In the genomic region with DNA sequence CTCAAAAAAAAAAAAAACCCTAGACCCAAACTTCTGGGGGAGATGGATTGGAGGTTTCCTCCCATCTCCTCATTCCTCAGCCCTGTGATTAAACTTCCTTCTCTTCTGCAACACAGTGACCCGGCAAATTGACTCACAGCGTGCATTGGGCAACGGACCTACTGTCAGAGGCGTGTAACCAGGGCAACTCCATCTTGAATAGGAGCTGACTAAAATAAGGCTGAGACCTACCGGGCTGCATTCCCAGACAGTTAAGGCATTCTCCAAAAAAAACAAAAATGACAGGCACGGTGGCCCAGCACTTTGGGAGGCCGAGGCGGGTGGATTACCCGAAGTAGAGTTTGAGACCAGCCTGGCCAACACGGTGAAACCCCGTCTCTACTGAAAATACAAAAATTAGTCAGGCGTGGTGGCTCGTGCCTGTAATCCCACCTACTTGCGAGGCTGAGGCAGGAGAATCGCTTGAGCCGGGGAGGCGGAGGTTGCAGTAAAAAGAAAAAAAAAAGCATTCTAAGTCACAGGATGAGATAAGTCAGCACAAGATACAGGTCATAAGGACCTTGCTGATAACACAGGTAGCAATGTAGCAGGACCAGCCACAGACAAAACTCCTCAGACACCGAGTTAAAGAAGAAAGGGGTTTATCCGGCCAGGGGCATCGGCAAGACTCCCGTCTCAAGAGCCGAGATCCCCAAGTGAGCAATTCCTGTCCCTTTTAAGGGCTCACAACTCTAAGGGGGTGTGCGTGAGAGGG, we compare ENCODE assay signal across 13 cellular contexts. TPM values are rescaled to one million over a fixed set of nuclear protein-coding genes. Genes with fewer than 3 reads are reported as not detected.
A peak's percentile ranks its signal among the peaks of the same experiment; 100 is the strongest.
DNase-seq lines count a peak whose midpoint lies in the region; ATAC-seq and TF ChIP-seq lines count a peak whose summit lies in the region.
"Had no signal": no experiment of that assay in that cellular context is flagged by ENCODE, and none has a peak within 500 bp of the region (broad histone marks: within the 10 kb centered on the region; RNA-seq: fewer than 3 reads in every experiment).

No MANE protein-coding gene starts in this region.

- H3K9ac ChIP-seq in endodermal cell (ENCODE audit: extremely low read depth, low read length, poor library complexity, severe bottlenecking): no peak overlapping the region

- no peak overlapping the region for H3K4me3 ChIP-seq in endodermal cell (ENCODE audit: low read length)
- no peak overlapping the region for H3K4me3 ChIP-seq in coronary artery
- H3K4me3 ChIP-seq: thoracic aorta had no signal

- peaks cover 14% of the 10 kb centered on the region for H3K4me1 Mint-ChIP-seq in endodermal cell
- H3K4me1 Mint-ChIP-seq in progenitor cell of endocrine pancreas (ENCODE audit: low read depth): no peaks in the 10 kb centered on the region

- ATAC-seq in GM18502 (IDR thresholded peaks at IDR 0.05; ENCODE audit: poor library complexity, unreplicated experiment): no peak
- ATAC-seq: left lobe of liver had no signal

- H3K9me3 ChIP-seq in endodermal cell (ENCODE audit: control insufficient read depth, low read length): no peaks in the 10 kb centered on the region
- H3K9me3 ChIP-seq: thoracic aorta had no signal

- H3K27ac ChIP-seq in endodermal cell (ENCODE audit: low read depth, low read length) (peak overlapping the region; percentile 88), coronary artery (no peak overlapping the region)
- H3K27ac ChIP-seq: thoracic aorta had no signal

- H3K4me1 ChIP-seq in endodermal cell (ENCODE audit: control insufficient read depth, insufficient read depth, low read length): no peaks in the 10 kb centered on the region

- 81 to 90% methylated on average over 20 to 23 of the region's 23 CpGs for WGBS in endodermal cell (ENCODE audit: insufficient coverage in 1 of 2, insufficient read length in 1 of 2), 2 experiments

- DNase-seq in HS-5 (ENCODE audit: low read depth): peak; percentile 87
- DNase-seq in RPMI7951 (ENCODE audit: low read depth): peak; percentile 69
- peak; percentile 57 for DNase-seq in endodermal cell
- DNase-seq in progenitor cell of endocrine pancreas (ENCODE audit: low spot score, unreplicated experiment): no peak
- no peak for DNase-seq in dedifferentiated amniotic fluid mesenchymal stem cell (ENCODE audit: extremely low spot score)
- DNase-seq in coronary artery (ENCODE audit: low spot score): no peak
- DNase-seq in T-helper 9 cell: no peak
- DNase-seq: activated T-cell treated with anti-CD3 and anti-CD28 coated beads, Interleukin-2, amount 50 U/mL, for 24 hours; NCI-H69; T1000 had no signal

- H3K27me3 ChIP-seq in endodermal cell (ENCODE audit: control insufficient read depth, insufficient read depth, low read length, poor library complexity, severe bottlenecking): no peaks in the 10 kb centered on the region

- H3K27me3 Mint-ChIP-seq in endodermal cell (ENCODE audit: insufficient read depth) (no peaks in the 10 kb centered on the region), progenitor cell of endocrine pancreas (no peaks in the 10 kb centered on the region)

- H3K36me3 Mint-ChIP-seq in endodermal cell (ENCODE audit: low read depth) (peaks cover 19% of the 10 kb centered on the region), progenitor cell of endocrine pancreas (ENCODE audit: insufficient read depth) (no peaks in the 10 kb centered on the region)

- H3K4me3 Mint-ChIP-seq in endodermal cell: peak overlapping the region; percentile 6
- no peak overlapping the region for H3K4me3 Mint-ChIP-seq in progenitor cell of endocrine pancreas (ENCODE audit: low read depth)
- H3K4me3 Mint-ChIP-seq: activated T-cell treated with anti-CD3 and anti-CD28 coated beads, Interleukin-2, amount 50 U/mL, for 24 hours had no signal

- peaks cover 9% of the 10 kb centered on the region for H3K36me3 ChIP-seq in endodermal cell (ENCODE audit: control insufficient read depth, insufficient read depth, low read length)
- H3K36me3 ChIP-seq: thoracic aorta had no signal

- peak overlapping the region; percentile 93 for H3K27ac Mint-ChIP-seq in endodermal cell
- peak overlapping the region; percentile 86 for H3K27ac Mint-ChIP-seq in progenitor cell of endocrine pancreas
- H3K27ac Mint-ChIP-seq: activated T-cell treated with anti-CD3 and anti-CD28 coated beads, Interleukin-2, amount 50 U/mL, for 24 hours had no signal

- TF ChIP-seq CTCF in endodermal cell (conservative IDR thresholded peaks at IDR 0.05) (no peak), progenitor cell of endocrine pancreas (IDR thresholded peaks at IDR 0.05; ENCODE audit: unreplicated experiment) (no peak), coronary artery (IDR thresholded peaks at IDR 0.05) (no peak)

- H3K9me3 Mint-ChIP-seq in endodermal cell (peaks cover 15% of the 10 kb centered on the region), progenitor cell of endocrine pancreas (ENCODE audit: low read depth) (no peaks in the 10 kb centered on the region)
- H3K9me3 Mint-ChIP-seq: activated T-cell treated with anti-CD3 and anti-CD28 coated beads, Interleukin-2, amount 50 U/mL, for 24 hours had no signal

RNA-seq across cellular contexts. Expression of gene NLRP7, which starts 5.4 kb away (rescaled TPM):
- not detected in 2 replicates for total RNA-seq in RPMI7951 (2014; rRNA removed; shearing (Covaris generic))
- total RNA-seq in endodermal cell (1 to 10 TPM in 1 of 2 donors, under 1 TPM in 1; 0.93 to 1.0 TPM), progenitor cell of endocrine pancreas (not detected in 2 replicates)
- not detected for polyA plus RNA-seq in endodermal cell (2013, experiment 1 of 2)
- polyA plus RNA-seq in endodermal cell (2013, experiment 2 of 2): not detected
- total RNA-seq: left lobe of liver, thoracic aorta had no signal

RNA-seq across cellular contexts. Expression of gene NLRP2, which starts 13.4 kb away (rescaled TPM):
- 0.12 and 0.20 TPM in 2 replicates for total RNA-seq in RPMI7951 (2014; rRNA removed; shearing (Covaris generic))
- total RNA-seq in endodermal cell: 100 to 1,000 TPM in 1 of 2 donors, 10 to 100 TPM in 1; 11.4 to 130 TPM
- 57.9 TPM for polyA plus RNA-seq in endodermal cell (2013, experiment 1 of 2)
- polyA plus RNA-seq in endodermal cell (2013, experiment 2 of 2): 58.3 TPM
- total RNA-seq in progenitor cell of endocrine pancreas: 73.2 and 82.1 TPM in 2 replicates

RNA-seq across cellular contexts. Expression of gene NCR1, which starts 46.8 kb away (rescaled TPM):
- total RNA-seq in RPMI7951 (2014; rRNA removed; shearing (Covaris generic)): not detected in 2 replicates
- total RNA-seq in endodermal cell: 10 to 100 TPM; 24.4 to 34.5 TPM
- polyA plus RNA-seq in endodermal cell (2013, experiment 1 of 2): 7.2 TPM
- polyA plus RNA-seq in endodermal cell (2013, experiment 2 of 2): 6.8 TPM
- not detected in 2 replicates for total RNA-seq in progenitor cell of endocrine pancreas

Comparison
In these comparisons a context has a peak if more than half of its experiments do, and no peak if none do; other contexts are left out.
1. DNase-seq: peak in HS-5 (single experiment), RPMI7951 (single experiment) and endodermal cell (single experiment); none in progenitor cell of endocrine pancreas (single experiment), dedifferentiated amniotic fluid mesenchymal stem cell (single experiment), coronary artery (single experiment) and T-helper 9 cell (single experiment).
2. RNA of gene NLRP2, which starts 13.4 kb away (total RNA-seq): 11.4 to 130 TPM in endodermal cell and 73.2 to 82.1 TPM in progenitor cell of endocrine pancreas; 0.12 to 0.20 TPM in RPMI7951; every median in the first group is over 10 times any median in the second.
3. RNA of gene NCR1, which starts 46.8 kb away (total RNA-seq): 24.4 to 34.5 TPM in endodermal cell; not detected in RPMI7951 and not detected in progenitor cell of endocrine pancreas; every median in the first group is over 10 times any median in the second.